1 cellular context compared by ENCODE assay signal in genomic region chr4:115484479-115484878, GRCh38.
TF ChIP-seq lines count a peak whose summit lies in the region.

No MANE protein-coding gene starts in this region.

TF ChIP-seq in HCT116, 20 proteins besides CTCF, POLR2A, EP300 and RAD21:
- TF ChIP-seq REST (IDR thresholded peaks at IDR 0.05; ENCODE audit: low read depth) (no peak), EZH2 (IDR thresholded peaks at IDR 0.05) (no peak), ATF3 (IDR thresholded peaks at IDR 0.05) (no peak), SP1 (IDR thresholded peaks at IDR 0.05; ENCODE audit: low read depth) (no peak), SRF (IDR thresholded peaks at IDR 0.05; ENCODE audit: low read depth) (no peak), SIN3A (IDR thresholded peaks at IDR 0.05; ENCODE audit: low read depth) (no peak), ZFX (IDR thresholded peaks at IDR 0.05) (no peak), POLR2AphosphoS5 (IDR thresholded peaks at IDR 0.05; ENCODE audit: low read depth, low read length) (no peak), CBX3 (IDR thresholded peaks at IDR 0.05; ENCODE audit: low read depth) (no peak), FOSL1 (IDR thresholded peaks at IDR 0.05; ENCODE audit: low read depth) (no peak), EZH2phosphoT487 (IDR thresholded peaks at IDR 0.05; ENCODE audit: borderline replicate concordance) (no peak), EGR1 (IDR thresholded peaks at IDR 0.05; ENCODE audit: low read depth) (no peak)
